In the genomic region with DNA sequence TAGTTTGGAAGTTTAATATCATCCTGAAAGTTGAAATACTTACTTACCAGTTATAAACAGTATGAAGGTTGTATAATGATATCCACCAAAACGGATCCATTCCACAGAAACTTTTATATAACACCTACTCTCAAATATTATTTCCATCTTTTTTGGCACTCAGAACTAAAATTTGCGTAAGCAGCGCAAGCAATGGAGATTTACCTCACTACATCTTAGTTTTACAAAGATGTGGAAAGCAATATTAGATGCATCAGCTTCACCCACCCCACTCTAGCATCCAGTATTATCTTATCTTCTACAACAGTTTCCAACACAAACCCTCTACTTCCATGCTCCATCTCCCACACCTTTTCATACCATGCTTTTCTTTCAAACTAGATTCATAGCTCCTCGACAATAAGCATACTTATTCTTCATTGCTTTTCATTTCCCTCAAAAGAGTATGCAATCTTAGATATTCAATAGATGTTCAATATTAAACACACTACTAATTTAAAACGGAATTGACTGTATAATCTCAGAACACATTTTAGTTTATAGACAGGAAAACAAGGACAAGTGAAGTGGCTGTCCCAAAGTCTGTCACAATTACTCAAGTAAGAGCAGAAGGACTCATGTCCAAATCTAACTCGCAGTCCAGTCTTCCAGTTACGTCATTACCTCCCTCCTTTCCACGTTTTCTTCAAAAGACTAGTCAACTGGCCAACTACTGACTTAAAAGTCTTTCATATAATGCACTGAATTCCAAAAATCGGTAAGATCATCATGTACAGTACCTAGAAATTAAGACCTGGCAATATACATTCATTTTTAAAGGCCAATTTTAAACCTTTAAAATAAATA, we compare ENCODE assay signal across 8 cellular contexts. TPM values are rescaled to one million over a fixed set of nuclear protein-coding genes. Genes with fewer than 3 reads are reported as not detected.
A peak's percentile ranks its signal among the peaks of the same experiment; 100 is the strongest.
DNase-seq lines count a peak whose midpoint lies in the region; ATAC-seq and TF ChIP-seq lines count a peak whose summit lies in the region.

No MANE protein-coding gene starts in this region.

- no peak for DNase-seq in CD4-positive, alpha-beta T cell
- DNase-seq in LNCaP clone FGC (ENCODE audit: low read depth) (no peak), colonic mucosa (no peak), H4 (ENCODE audit: low spot score) (no peak), T-helper 9 cell (no peak)
- no peak for DNase-seq in natural killer cell treated with Interleukin-12 subunit alpha and Interleukin-12 subunit beta and Interleukin-15 and Interleukin-18, amount 100 ng/mL, for 72 hours (ENCODE audit: low spot score)

- no peaks in the 10 kb centered on the region for H3K27me3 Mint-ChIP-seq in CD4-positive, alpha-beta T cell
- no peaks in the 10 kb centered on the region for H3K27me3 Mint-ChIP-seq in natural killer cell treated with Interleukin-12 subunit alpha and Interleukin-12 subunit beta and Interleukin-15 and Interleukin-18, amount 100 ng/mL, for 72 hours

- ATAC-seq in CD4-positive, alpha-beta T cell (ENCODE audit: poor library complexity), result no peak
- ATAC-seq in natural killer cell treated with Interleukin-12 subunit alpha and Interleukin-12 subunit beta and Interleukin-15 and Interleukin-18, amount 100 ng/mL, for 72 hours, result no peak
- ATAC-seq in HG02973 (IDR thresholded peaks at IDR 0.05; ENCODE audit: unreplicated experiment) (no peak), HG03025 (IDR thresholded peaks at IDR 0.05; ENCODE audit: low FRiP score, unreplicated experiment) (no peak)

- H3K27me3 ChIP-seq in CD4-positive, alpha-beta T cell (ENCODE audit: control insufficient read depth, insufficient read depth, low read length), result no peaks in the 10 kb centered on the region
- no peaks in the 10 kb centered on the region for H3K27me3 ChIP-seq in colonic mucosa

- CTCF ChIA-PET in CD4-positive, alpha-beta T cell (lab: Charles Lee), result interaction anchor here (1.0 to 1.1 kb wide), 2 partner anchors 9 to 184 kb away, joined by 3 read pairs; no protein-coding TSS in a partner anchor

- H3K9ac ChIP-seq in colonic mucosa (ENCODE audit: low read depth in 2 of 2, low read length in 2 of 2), result peak overlapping the region in 1 of 2 donors; percentile 97

- peaks cover 87% of the 10 kb centered on the region for H3K4me1 Mint-ChIP-seq in CD4-positive, alpha-beta T cell (ENCODE audit: low read depth)
- peaks cover 56 to 69% of the 10 kb centered on the region in 2 donors for H3K4me1 Mint-ChIP-seq in natural killer cell treated with Interleukin-12 subunit alpha and Interleukin-12 subunit beta and Interleukin-15 and Interleukin-18, amount 100 ng/mL, for 72 hours (ENCODE audit: low read depth in 2 of 2)

- H3K27ac Mint-ChIP-seq in CD4-positive, alpha-beta T cell, result peak overlapping the region; percentile 100
- peak overlapping the region; percentile 95 to 99 for H3K27ac Mint-ChIP-seq in natural killer cell treated with Interleukin-12 subunit alpha and Interleukin-12 subunit beta and Interleukin-15 and Interleukin-18, amount 100 ng/mL, for 72 hours

- peaks cover 24% of the 10 kb centered on the region for H3K4me1 ChIP-seq in colonic mucosa

- no peak overlapping the region for H3K27ac ChIP-seq in CD4-positive, alpha-beta T cell (ENCODE audit: low read depth, low read length)
- no peak overlapping the region for H3K27ac ChIP-seq in colonic mucosa

- H3K4me3 Mint-ChIP-seq in CD4-positive, alpha-beta T cell, result peak overlapping the region; percentile 99
- H3K4me3 Mint-ChIP-seq in natural killer cell treated with Interleukin-12 subunit alpha and Interleukin-12 subunit beta and Interleukin-15 and Interleukin-18, amount 100 ng/mL, for 72 hours, result peak overlapping the region; percentile 82

- no peaks in the 10 kb centered on the region for H3K9me3 ChIP-seq in CD4-positive, alpha-beta T cell (ENCODE audit: control insufficient read depth, low read length)
- H3K9me3 ChIP-seq in colonic mucosa, result no peaks in the 10 kb centered on the region

- peaks cover 75% of the 10 kb centered on the region for H3K36me3 Mint-ChIP-seq in CD4-positive, alpha-beta T cell (ENCODE audit: low read depth)
- peaks cover 24% of the 10 kb centered on the region for H3K36me3 Mint-ChIP-seq in natural killer cell treated with Interleukin-12 subunit alpha and Interleukin-12 subunit beta and Interleukin-15 and Interleukin-18, amount 100 ng/mL, for 72 hours

- POLR2A ChIA-PET in CD4-positive, alpha-beta T cell (lab: Charles Lee), result interaction anchor here (0.6 to 4.9 kb wide), 2 partner anchors 47 to 59 kb away, joined by 3 to 112 read pairs; a partner anchor contains a TSS

- intact Hi-C loops in CD4-positive, alpha-beta T cell (cut with DNase I, micrococcal nuclease), result loop anchor here (2.0 to 10.0 kb wide), 4 partner anchors 65 to 1729 kb away; a partner anchor contains a TSS
- intact Hi-C loops in colonic mucosa (cut with DNase I), result no loop called here

- no peaks in the 10 kb centered on the region for H3K9me3 Mint-ChIP-seq in CD4-positive, alpha-beta T cell
- H3K9me3 Mint-ChIP-seq in natural killer cell treated with Interleukin-12 subunit alpha and Interleukin-12 subunit beta and Interleukin-15 and Interleukin-18, amount 100 ng/mL, for 72 hours, result no peaks in the 10 kb centered on the region

- H3K36me3 ChIP-seq in colonic mucosa, result no peaks in the 10 kb centered on the region

- peak overlapping the region; percentile 99 for H3K4me3 ChIP-seq in LNCaP clone FGC (ENCODE audit: low read depth, low read length)
- peak overlapping the region; percentile 80 for H3K4me3 ChIP-seq in colonic mucosa

- TF ChIP-seq CTCF in CD4-positive, alpha-beta T cell (IDR thresholded peaks at IDR 0.05), result no peak
- TF ChIP-seq CTCF in LNCaP clone FGC (IDR thresholded peaks at IDR 0.05; ENCODE audit: control insufficient read depth, extremely low read depth, insufficient read depth), result no peak
- no peak for TF ChIP-seq CTCF in colonic mucosa (IDR thresholded peaks at IDR 0.05)

RNA-seq across cellular contexts. Expression of a gene that starts 2.2 kb away (rescaled TPM):
- total RNA-seq in CD4-positive, alpha-beta T cell, result 100 to 1,000 TPM; 188 to 195 TPM
- 100 to 1,000 TPM; 147 to 150 TPM for total RNA-seq in colonic mucosa
- total RNA-seq in natural killer cell treated with Interleukin-12 subunit alpha and Interleukin-12 subunit beta and Interleukin-15 and Interleukin-18, amount 100 ng/mL, for 72 hours, result 100 to 1,000 TPM; 126 to 185 TPM
- 179 and 250 TPM in 2 replicates for total RNA-seq in H4 (2014; rRNA removed; shearing (Covaris generic))

RNA-seq across cellular contexts. Expression of a gene that starts 46.9 kb away (rescaled TPM):
- total RNA-seq in CD4-positive, alpha-beta T cell, result 100 to 1,000 TPM; 303 to 314 TPM
- total RNA-seq in colonic mucosa, result 100 to 1,000 TPM; 235 to 272 TPM
- total RNA-seq in natural killer cell treated with Interleukin-12 subunit alpha and Interleukin-12 subunit beta and Interleukin-15 and Interleukin-18, amount 100 ng/mL, for 72 hours, result 100 to 1,000 TPM; 162 to 210 TPM
- total RNA-seq in H4 (2014; rRNA removed; shearing (Covaris generic)), result 886 and 1,193 TPM in 2 replicates
